1 cellular context compared by ENCODE assay signal in genomic region chr20:32820000-32820697, GRCh38.
TF ChIP-seq lines count a peak whose summit lies in the region.

No MANE protein-coding gene starts in this region.

TF ChIP-seq in HepG2, 621 proteins besides CTCF, POLR2A, EP300 and RAD21 (continued from another document and continues in another):
- TF ChIP-seq MLX (CRISPR knock-in tag; IDR thresholded peaks at IDR 0.05) (no peak), GABPA (IDR thresholded peaks at IDR 0.05; ENCODE audit: low read depth, low read length) (peak; percentile 70), GABPA (CRISPR knock-in tag; IDR thresholded peaks at IDR 0.05; ENCODE audit: low read depth) (peak; percentile 85), RBM39 (IDR thresholded peaks at IDR 0.05; ENCODE audit: low read depth, low read length, poor library complexity, severe bottlenecking) (peak; percentile 91), PPARG (CRISPR knock-in tag; conservative IDR thresholded peaks at IDR 0.05) (no peak), ZIK1 (CRISPR knock-in tag; IDR thresholded peaks at IDR 0.05; ENCODE audit: borderline replicate concordance, low read depth) (peak; percentile 26; the same call in 1 of the 2 replicates), JDP2 (CRISPR knock-in tag; IDR thresholded peaks at IDR 0.05; ENCODE audit: borderline replicate concordance) (no peak; the same call in 1 of the 2 replicates), BORCS8-MEF2B (CRISPR knock-in tag; IDR thresholded peaks at IDR 0.05) (no peak; the same call in 1 of the 2 replicates), ZNF607 (CRISPR knock-in tag; IDR thresholded peaks at IDR 0.05; ENCODE audit: borderline replicate concordance) (peak; percentile 96), ATF5 (CRISPR knock-in tag; IDR thresholded peaks at IDR 0.05; ENCODE audit: low read depth) (peak; percentile 37; the same call in 1 of the 2 replicates), NFE2 (CRISPR knock-in tag; IDR thresholded peaks at IDR 0.05) (no peak), ZBTB14 (CRISPR knock-in tag; IDR thresholded peaks at IDR 0.05) (peak; percentile 93), FOXM1 (CRISPR knock-in tag; IDR thresholded peaks at IDR 0.05) (0 out of 2 replicates have a peak, but pooled peaks have one; percentile 57), FOXO4 (CRISPR knock-in tag; conservative IDR thresholded peaks at IDR 0.05) (no peak), ZNF432 (CRISPR knock-in tag; IDR thresholded peaks at IDR 0.05; ENCODE audit: borderline replicate concordance) (no peak), KDM6A (CRISPR knock-in tag; IDR thresholded peaks at IDR 0.05; ENCODE audit: low read depth) (no peak), ZNF746 (CRISPR knock-in tag; IDR thresholded peaks at IDR 0.05) (no peak), ZBTB37 (CRISPR knock-in tag; IDR thresholded peaks at IDR 0.05) (no peak), ZNF160 (CRISPR knock-in tag; IDR thresholded peaks at IDR 0.05) (0 out of 2 replicates have a peak, but pooled peaks have one; percentile 28), CBX1 (IDR thresholded peaks at IDR 0.05; ENCODE audit: low read depth) (no peak), TOPORS (CRISPR knock-in tag; IDR thresholded peaks at IDR 0.05) (peak; percentile 26; the same call in 1 of the 2 replicates), ARNTL (CRISPR knock-in tag; IDR thresholded peaks at IDR 0.05) (no peak), MLLT10 (CRISPR knock-in tag; IDR thresholded peaks at IDR 0.05) (no peak), MAFG (CRISPR knock-in tag; IDR thresholded peaks at IDR 0.05) (no peak), ZSCAN12 (CRISPR knock-in tag; IDR thresholded peaks at IDR 0.05) (no peak), MXD4 (CRISPR knock-in tag; IDR thresholded peaks at IDR 0.05) (peak; percentile 63), THAP11 (CRISPR knock-in tag; IDR thresholded peaks at IDR 0.05) (peak; percentile 75), ZBTB2 (CRISPR knock-in tag; IDR thresholded peaks at IDR 0.05; ENCODE audit: low read depth) (peak; percentile 98), RERE (CRISPR knock-in tag; IDR thresholded peaks at IDR 0.05; ENCODE audit: low read depth) (peak; percentile 62; the same call in 1 of the 2 replicates), ZNF550 (CRISPR knock-in tag; IDR thresholded peaks at IDR 0.05; ENCODE audit: borderline replicate concordance) (no peak; the same call in 1 of the 2 replicates), KLF6 (CRISPR knock-in tag; IDR thresholded peaks at IDR 0.05) (peak; percentile 58; the same call in 1 of the 2 replicates), ZNF251 (CRISPR knock-in tag; IDR thresholded peaks at IDR 0.05) (0 out of 2 replicates have a peak, but pooled peaks have one; percentile 66), ZNF234 (CRISPR knock-in tag; conservative IDR thresholded peaks at IDR 0.05) (peak; percentile 83; the same call in 1 of the 2 replicates), CBX5 (CRISPR knock-in tag; IDR thresholded peaks at IDR 0.05; ENCODE audit: borderline replicate concordance) (peak; percentile 43; the same call in 1 of the 2 replicates), JUNB (CRISPR knock-in tag; IDR thresholded peaks at IDR 0.05; ENCODE audit: borderline replicate concordance) (no peak), WIZ (CRISPR knock-in tag; IDR thresholded peaks at IDR 0.05) (peak; percentile 28; the same call in 1 of the 2 replicates), ETV6 (CRISPR knock-in tag; conservative IDR thresholded peaks at IDR 0.05) (no peak), NFE2L1 (CRISPR knock-in tag; IDR thresholded peaks at IDR 0.05; ENCODE audit: borderline replicate concordance) (peak; percentile 91; the same call in 1 of the 2 replicates), ZNF713 (CRISPR knock-in tag; IDR thresholded peaks at IDR 0.05) (peak; percentile 94; the same call in 1 of the 2 replicates), KDM5A (IDR thresholded peaks at IDR 0.05; ENCODE audit: borderline replicate concordance, low read length) (peak; percentile 78), ZNF329 (CRISPR knock-in tag; IDR thresholded peaks at IDR 0.05; ENCODE audit: low read depth) (peak; percentile 59), SIX4 (CRISPR knock-in tag; IDR thresholded peaks at IDR 0.05) (0 out of 2 replicates have a peak, but pooled peaks have one; percentile 14), HDAC2 (CRISPR knock-in tag; IDR thresholded peaks at IDR 0.05) (0 out of 2 replicates have a peak, but pooled peaks have one; percentile 60), POLR2AphosphoS2 (IDR thresholded peaks at IDR 0.05; ENCODE audit: low read depth, low read length) (no peak), ZNF335 (CRISPR knock-in tag; IDR thresholded peaks at IDR 0.05) (no peak; the same call in 1 of the 2 replicates), ATF1 (CRISPR knock-in tag; IDR thresholded peaks at IDR 0.05) (no peak), PREB (CRISPR knock-in tag; IDR thresholded peaks at IDR 0.05) (no peak), ZNF790 (CRISPR knock-in tag; IDR thresholded peaks at IDR 0.05; ENCODE audit: borderline replicate concordance) (peak; percentile 39; the same call in 1 of the 2 replicates), PBX3 (CRISPR knock-in tag; IDR thresholded peaks at IDR 0.05; ENCODE audit: borderline replicate concordance) (no peak), SOX5 (CRISPR knock-in tag; IDR thresholded peaks at IDR 0.05; ENCODE audit: borderline replicate concordance) (peak; percentile 19; the same call in 1 of the 2 replicates), FLYWCH1 (CRISPR knock-in tag; IDR thresholded peaks at IDR 0.05) (no peak), BCL3 (CRISPR knock-in tag; IDR thresholded peaks at IDR 0.05) (0 out of 2 replicates have a peak, but pooled peaks have one; percentile 23), ZNF337 (CRISPR knock-in tag; IDR thresholded peaks at IDR 0.05; ENCODE audit: borderline replicate concordance, low read depth) (no peak), ZBTB20 (CRISPR knock-in tag; IDR thresholded peaks at IDR 0.05; ENCODE audit: borderline replicate concordance, low read depth) (peak; percentile 32), TAF1 (CRISPR knock-in tag; IDR thresholded peaks at IDR 0.05) (peak; percentile 70)
